Comparison of ENCODE assay signal across 1 cellular context in the genomic region with DNA sequence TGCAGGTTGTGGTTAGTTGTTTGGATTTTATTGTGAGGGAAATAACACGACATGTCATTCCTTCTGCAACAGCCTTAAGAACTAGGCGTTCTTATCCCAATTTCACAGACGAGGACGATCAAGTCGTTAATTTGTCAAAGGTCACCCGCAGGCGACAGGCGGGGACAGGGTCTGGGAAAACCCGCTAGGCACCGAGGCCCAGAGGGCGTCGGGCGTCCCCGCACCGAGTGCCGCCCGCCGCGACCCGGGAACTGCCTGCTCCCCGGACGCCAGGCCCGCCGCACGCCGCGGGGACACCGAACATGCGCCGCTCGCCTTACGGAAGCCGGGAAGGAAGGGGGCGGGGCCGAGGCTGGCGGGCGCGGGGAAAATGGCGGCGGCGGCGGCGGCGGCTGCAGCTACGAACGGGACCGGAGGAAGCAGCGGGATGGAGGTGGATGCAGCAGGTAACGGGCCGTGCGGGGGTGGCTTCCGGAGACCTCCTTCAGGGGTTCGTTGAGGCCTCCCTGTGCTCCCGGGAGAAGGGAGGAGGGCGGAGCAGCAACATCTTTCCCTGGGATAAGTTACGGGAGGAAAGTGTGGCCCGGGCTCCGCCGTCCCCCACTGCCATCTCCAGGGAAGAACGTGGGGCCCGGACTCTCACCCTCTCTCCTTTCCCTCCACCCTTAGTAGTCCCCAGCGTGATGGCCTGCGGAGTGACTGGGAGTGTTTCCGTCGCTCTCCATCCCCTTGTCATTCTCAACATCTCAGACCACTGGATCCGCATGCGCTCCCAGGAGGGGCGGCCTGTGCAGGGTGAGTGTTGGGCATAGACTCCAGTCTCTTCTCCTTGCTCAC.
TF ChIP-seq lines count a peak whose summit lies in the region.

A gene (plus strand): TSS at position 349 of the 837 bp plus-strand sequence. CDS start 22 bp downstream, at position 371.

TF ChIP-seq in K562, 482 proteins besides CTCF, POLR2A, EP300 and RAD21 (continued from another document):
- TF ChIP-seq, protein P1, sequence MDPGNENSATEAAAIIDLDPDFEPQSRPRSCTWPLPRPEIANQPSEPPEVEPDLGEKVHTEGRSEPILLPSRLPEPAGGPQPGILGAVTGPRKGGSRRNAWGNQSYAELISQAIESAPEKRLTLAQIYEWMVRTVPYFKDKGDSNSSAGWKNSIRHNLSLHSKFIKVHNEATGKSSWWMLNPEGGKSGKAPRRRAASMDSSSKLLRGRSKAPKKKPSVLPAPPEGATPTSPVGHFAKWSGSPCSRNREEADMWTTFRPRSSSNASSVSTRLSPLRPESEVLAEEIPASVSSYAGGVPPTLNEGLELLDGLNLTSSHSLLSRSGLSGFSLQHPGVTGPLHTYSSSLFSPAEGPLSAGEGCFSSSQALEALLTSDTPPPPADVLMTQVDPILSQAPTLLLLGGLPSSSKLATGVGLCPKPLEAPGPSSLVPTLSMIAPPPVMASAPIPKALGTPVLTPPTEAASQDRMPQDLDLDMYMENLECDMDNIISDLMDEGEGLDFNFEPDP (CRISPR knock-in tag; IDR thresholded peaks at IDR 0.05) = no peak
- TF ChIP-seq, protein P2, sequence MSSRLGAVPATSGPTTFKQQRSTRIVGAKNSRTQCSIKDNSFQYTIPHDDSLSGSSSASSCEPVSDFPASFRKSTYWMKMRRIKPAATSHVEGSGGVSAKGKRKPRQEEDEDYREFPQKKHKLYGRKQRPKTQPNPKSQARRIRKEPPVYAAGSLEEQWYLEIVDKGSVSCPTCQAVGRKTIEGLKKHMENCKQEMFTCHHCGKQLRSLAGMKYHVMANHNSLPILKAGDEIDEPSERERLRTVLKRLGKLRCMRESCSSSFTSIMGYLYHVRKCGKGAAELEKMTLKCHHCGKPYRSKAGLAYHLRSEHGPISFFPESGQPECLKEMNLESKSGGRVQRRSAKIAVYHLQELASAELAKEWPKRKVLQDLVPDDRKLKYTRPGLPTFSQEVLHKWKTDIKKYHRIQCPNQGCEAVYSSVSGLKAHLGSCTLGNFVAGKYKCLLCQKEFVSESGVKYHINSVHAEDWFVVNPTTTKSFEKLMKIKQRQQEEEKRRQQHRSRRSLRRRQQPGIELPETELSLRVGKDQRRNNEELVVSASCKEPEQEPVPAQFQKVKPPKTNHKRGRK (tag; IDR thresholded peaks at IDR 0.05) = no peak
- TF ChIP-seq, protein P3, sequence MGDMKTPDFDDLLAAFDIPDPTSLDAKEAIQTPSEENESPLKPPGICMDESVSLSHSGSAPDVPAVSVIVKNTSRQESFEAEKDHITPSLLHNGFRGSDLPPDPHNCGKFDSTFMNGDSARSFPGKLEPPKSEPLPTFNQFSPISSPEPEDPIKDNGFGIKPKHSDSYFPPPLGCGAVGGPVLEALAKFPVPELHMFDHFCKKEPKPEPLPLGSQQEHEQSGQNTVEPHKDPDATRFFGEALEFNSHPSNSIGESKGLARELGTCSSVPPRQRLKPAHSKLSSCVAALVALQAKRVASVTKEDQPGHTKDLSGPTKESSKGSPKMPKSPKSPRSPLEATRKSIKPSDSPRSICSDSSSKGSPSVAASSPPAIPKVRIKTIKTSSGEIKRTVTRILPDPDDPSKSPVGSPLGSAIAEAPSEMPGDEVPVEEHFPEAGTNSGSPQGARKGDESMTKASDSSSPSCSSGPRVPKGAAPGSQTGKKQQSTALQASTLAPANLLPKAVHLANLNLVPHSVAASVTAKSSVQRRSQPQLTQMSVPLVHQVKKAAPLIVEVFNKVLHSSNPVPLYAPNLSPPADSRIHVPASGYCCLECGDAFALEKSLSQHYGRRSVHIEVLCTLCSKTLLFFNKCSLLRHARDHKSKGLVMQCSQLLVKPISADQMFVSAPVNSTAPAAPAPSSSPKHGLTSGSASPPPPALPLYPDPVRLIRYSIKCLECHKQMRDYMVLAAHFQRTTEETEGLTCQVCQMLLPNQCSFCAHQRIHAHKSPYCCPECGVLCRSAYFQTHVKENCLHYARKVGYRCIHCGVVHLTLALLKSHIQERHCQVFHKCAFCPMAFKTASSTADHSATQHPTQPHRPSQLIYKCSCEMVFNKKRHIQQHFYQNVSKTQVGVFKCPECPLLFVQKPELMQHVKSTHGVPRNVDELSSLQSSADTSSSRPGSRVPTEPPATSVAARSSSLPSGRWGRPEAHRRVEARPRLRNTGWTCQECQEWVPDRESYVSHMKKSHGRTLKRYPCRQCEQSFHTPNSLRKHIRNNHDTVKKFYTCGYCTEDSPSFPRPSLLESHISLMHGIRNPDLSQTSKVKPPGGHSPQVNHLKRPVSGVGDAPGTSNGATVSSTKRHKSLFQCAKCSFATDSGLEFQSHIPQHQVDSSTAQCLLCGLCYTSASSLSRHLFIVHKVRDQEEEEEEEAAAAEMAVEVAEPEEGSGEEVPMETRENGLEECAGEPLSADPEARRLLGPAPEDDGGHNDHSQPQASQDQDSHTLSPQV (IDR thresholded peaks at IDR 0.05) = peak; percentile 99
- TF ChIP-seq PRMT5 (CRISPR knock-in tag; IDR thresholded peaks at IDR 0.05) (peak; percentile 62), ZNF79 (CRISPR knock-in tag; IDR thresholded peaks at IDR 0.05; ENCODE audit: low read depth) (no peak), ZNF408 (CRISPR knock-in tag; IDR thresholded peaks at IDR 0.05; ENCODE audit: low read depth) (no peak), GTF2E2 (tag; IDR thresholded peaks at IDR 0.05) (peak; percentile 96), L3MBTL2 (IDR thresholded peaks at IDR 0.05) (peak; percentile 99)
